8 cellular contexts compared by ENCODE assay signal in genomic region chr5:151686673-151687378, GRCh38. TPM values are rescaled to one million over a fixed set of nuclear protein-coding genes. Genes with fewer than 3 reads are reported as not detected.
DNase-seq lines count a peak whose midpoint lies in the region; ATAC-seq and TF ChIP-seq lines count a peak whose summit lies in the region.

Gene SPARC, minus strand, starts transcription at chr5:151686915. Its CDS starts 10,727 bp downstream, at chr5:151676188.

- peaks cover 50% of the 10 kb centered on the region for H3K36me3 Mint-ChIP-seq in HFFc6 (ENCODE audit: low read depth)

- peak; percentile 90 for ATAC-seq in GM18498 (IDR thresholded peaks at IDR 0.05; ENCODE audit: unreplicated experiment)
- peak; percentile 94 for ATAC-seq in sciatic nerve

- H3K36me3 ChIP-seq in mammary epithelial cell (ENCODE audit: insufficient read depth, low read length) (peaks cover 2% of the 10 kb centered on the region), iPS-20b (ENCODE audit: insufficient read depth, low read depth, low read length) (peaks cover 13% of the 10 kb centered on the region; the same call in 1 of the 2 replicates)

- peaks cover 42% of the 10 kb centered on the region for H3K4me1 ChIP-seq in mammary epithelial cell (ENCODE audit: insufficient read depth, low read length)
- peaks cover 31% of the 10 kb centered on the region for H3K4me1 ChIP-seq in iPS-20b (ENCODE audit: insufficient read depth, low read length)

- 3% methylated on average over 16 of the region's 22 CpGs for WGBS in mammary epithelial cell (ENCODE audit: low coverage, missing lambda C conversion rate)

- H3K4me3 ChIP-seq in mammary epithelial cell (replicated peaks in 1 of 3; ENCODE audit: insufficient read depth in 1 of 3, low read depth in 2 of 3, low read length in 3 of 3) (peak within 1 kb of the TSS; percentile 60 to 70 (median 62)), iPS-20b (ENCODE audit: low read length) (peak within 1 kb of the TSS; percentile 90)

- peaks cover 55% of the 10 kb centered on the region for H3K4me1 Mint-ChIP-seq in HFFc6 (ENCODE audit: low read depth)

- TF ChIP-seq CTCF in HFFc6 (IDR thresholded peaks at IDR 0.05) (no peak), mammary epithelial cell (conservative IDR thresholded peaks at IDR 0.05 in 1 of 2, IDR thresholded peaks at IDR 0.05 in 1 of 2; ENCODE audit: extremely low read depth in 1 of 2, insufficient read depth in 1 of 2, low read depth in 1 of 2, low read length in 2 of 2) (no peak)

- no TSS peak for BruUV-seq in mammary epithelial cell (replicated peaks; lab: Mats Ljungman, UMichigan)

- H3K27me3 Mint-ChIP-seq in HFFc6 (ENCODE audit: insufficient read depth), result peaks cover 31% of the 10 kb centered on the region

- intact Hi-C loops in mammary epithelial cell (cut with micrococcal nuclease) (loop anchor here (1.0 kb wide), 1 partner anchor 9 kb away; no protein-coding TSS in a partner anchor), sciatic nerve (cut with DNase I) (no loop called here)

- peak within 1 kb of the TSS; percentile 99 for H3K4me3 Mint-ChIP-seq in HFFc6

- H2AFZ ChIP-seq in mammary epithelial cell (ENCODE audit: low read depth, low read length), result peak within 1 kb of the TSS; percentile 82

- H3K27me3 ChIP-seq in mammary epithelial cell (ENCODE audit: insufficient read depth, low read length), result no peaks in the 10 kb centered on the region
- no peaks in the 10 kb centered on the region for H3K27me3 ChIP-seq in iPS-20b (ENCODE audit: insufficient read depth, low read length)

- H3K79me2 ChIP-seq in mammary epithelial cell (ENCODE audit: insufficient read depth, low read length), result peaks cover 53% of the 10 kb centered on the region

- no peaks in the 10 kb centered on the region for H3K9me3 ChIP-seq in mammary epithelial cell (replicated peaks; ENCODE audit: insufficient read depth, low read length)
- no peaks in the 10 kb centered on the region for H3K9me3 ChIP-seq in iPS-20b (ENCODE audit: insufficient read depth, low read depth, low read length)

- H3K27ac Mint-ChIP-seq in HFFc6, result peak within 1 kb of the TSS; percentile 99

- DNase-seq in HFFc6, result peak; percentile 95
- DNase-seq in NCI-H510A (lab: John Stamatoyannopoulos, UW), result peak; percentile 36
- DNase-seq in mammary epithelial cell, result peak; percentile 80
- DNase-seq in sciatic nerve (ENCODE audit: low spot score), result peak; percentile 89
- no peak for DNase-seq in CD1c-positive myeloid dendritic cell (ENCODE audit: extremely low spot score)
- DNase-seq in NCI-H2081 treated with DMSO at 0.1 percent for 48 hours (lab: John Stamatoyannopoulos, UW), result no peak

- peak within 1 kb of the TSS; percentile 79 for H3K4me2 ChIP-seq in mammary epithelial cell (ENCODE audit: insufficient read depth, low read depth, low read length)

- dilution Hi-C loops in mammary epithelial cell (cut with HindIII; ENCODE audit: low sequenced_read_pairs), result no loop called here

- in situ Hi-C loops in mammary epithelial cell (cut with MboI; ENCODE audit: low sequenced_read_pairs in 2 of 2), result no loop called here

- H3K9ac ChIP-seq in mammary epithelial cell (ENCODE audit: insufficient read depth, low read length) (peak within 1 kb of the TSS; percentile 86), iPS-20b (ENCODE audit: low read depth, low read length) (peak within 1 kb of the TSS; percentile 86; the same call in 1 of the 2 replicates)

- peak within 1 kb of the TSS; percentile 81 for H3K27ac ChIP-seq in mammary epithelial cell (ENCODE audit: insufficient read depth, low read depth, low read length)
- peak within 1 kb of the TSS; percentile 43 for H3K27ac ChIP-seq in iPS-20b (ENCODE audit: low read length)

- CTCF ChIA-PET in mammary epithelial cell (lab: Charles Lee; ENCODE audit: low non-redundant PET), result no interaction called here

- H4K20me1 ChIP-seq in mammary epithelial cell (ENCODE audit: insufficient read depth, low read length), result no peaks in the 10 kb centered on the region

- peaks cover 11% of the 10 kb centered on the region for H3K9me3 Mint-ChIP-seq in HFFc6

RNA-seq across cellular contexts. Expression of gene SPARC, which starts in this region (rescaled TPM):
- total RNA-seq in HFFc6 (2021; fragmentation: NEBNext Ultra II Directional; extraction: Animal tissue kit (Norgen Biotek cat#: 25700)), result 1,000 to 10,000 TPM; 3,729 to 5,836 (median 4,094) TPM
- total RNA-seq in mammary epithelial cell (100 to 1,000 TPM; 222 to 382 TPM), sciatic nerve (3,484 TPM)
- 585 TPM for polyA plus RNA-seq in mammary epithelial cell
- polyA minus RNA-seq in mammary epithelial cell, result 590 TPM

Comparison
In these comparisons a context has a peak if more than half of its experiments do, and no peak if none do; other contexts are left out.
1. DNase-seq: peak in HFFc6 (single experiment), NCI-H510A (single experiment), mammary epithelial cell (single experiment) and sciatic nerve (single experiment); none in CD1c-positive myeloid dendritic cell (single experiment) and NCI-H2081 treated with DMSO at 0.1 percent for 48 hours (single experiment).